In the genomic region with DNA sequence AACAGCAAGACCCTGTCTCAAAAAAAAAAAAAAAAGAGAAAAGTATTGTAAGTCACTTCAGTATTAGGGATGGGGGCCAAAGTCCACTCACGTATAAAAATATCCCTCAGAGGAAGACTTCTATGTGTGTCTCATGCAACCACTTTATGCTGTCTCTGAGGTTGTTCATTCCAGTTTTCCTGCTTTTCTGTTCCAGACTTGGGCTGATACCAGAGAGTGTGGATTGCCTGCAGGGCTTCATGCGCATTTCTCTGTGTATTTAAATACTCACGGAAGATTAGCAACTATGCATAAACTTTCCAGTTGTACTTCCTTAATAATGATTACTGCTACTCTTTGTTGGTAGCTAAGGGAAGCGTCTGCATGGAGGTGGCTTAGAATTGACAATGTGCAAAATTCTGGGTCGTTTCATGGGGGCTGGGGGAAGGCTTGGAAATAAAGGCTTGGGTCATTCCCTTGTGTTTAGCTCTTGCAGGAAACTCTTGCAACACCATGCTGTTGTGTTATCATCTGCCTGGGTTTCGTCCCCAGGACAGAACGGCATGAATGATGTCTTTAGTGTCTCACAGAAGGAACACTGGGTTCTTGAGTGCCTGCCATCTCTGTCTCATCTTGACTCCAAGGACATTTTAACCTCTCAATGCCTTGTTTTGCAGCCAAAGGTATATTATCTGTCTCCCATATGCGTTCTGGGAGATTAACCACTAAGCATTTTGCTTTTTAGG, we compare ENCODE assay signal across 22 cellular contexts. TPM values are rescaled to one million over a fixed set of nuclear protein-coding genes. Genes with fewer than 3 reads are reported as not detected.
DNase-seq lines count a peak whose midpoint lies in the region; ATAC-seq, FAIRE-seq and TF ChIP-seq lines count a peak whose summit lies in the region.
"Had no signal": no experiment of that assay in that cellular context is flagged by ENCODE, and none has a peak within 500 bp of the region (broad histone marks: within the 10 kb centered on the region; RNA-seq: fewer than 3 reads in every experiment).

No MANE protein-coding gene starts in this region.

- ATAC-seq in left ventricle myocardium superior (peak; percentile 52), gastrocnemius medialis (peak; percentile 88 to 89)
- ATAC-seq in CD8-positive, alpha-beta T cell = no peak
- ATAC-seq: activated CD8-positive, alpha-beta T cell treated with anti-CD3 and anti-CD28 coated beads, Interleukin-2, amount 10 ng/mL, durations not matched to agents 7 days and 5 days; activated T-cell treated with anti-CD3 and anti-CD28 coated beads, Interleukin-2, amount 50 U/mL, for 4 hours; T-helper 17 cell had no signal

- peak in 1 of 2 donors; percentile 15 for TF ChIP-seq POLR2A in gastrocnemius medialis (IDR thresholded peaks at IDR 0.05)

- no peak overlapping the region for H2AFZ ChIP-seq in GM23248

- H4K20me1 ChIP-seq in GM23248 (ENCODE audit: insufficient read depth) = no peaks in the 10 kb centered on the region

- POLR2A ChIA-PET in CD8-positive, alpha-beta T cell (lab: Charles Lee) = no interaction called here

- H3K36me3 Mint-ChIP-seq in CD8-positive, alpha-beta T cell = no peaks in the 10 kb centered on the region
- H3K36me3 Mint-ChIP-seq: activated naive CD4-positive, alpha-beta T cell treated with anti-CD3 and anti-CD28 coated beads, Interleukin-2, amount 50 U/mL, for 24 hours; IgD-negative memory B cell had no signal

- WGBS in GM23248 (ENCODE audit: low coverage in 1 of 2, low lambda C conversion rate in 2 of 2, missing lambda C conversion rate in 2 of 2), 2 experiments = 17% methylated on average over 8 of the region's 8 CpGs

- no peaks in the 10 kb centered on the region for H3K9me3 Mint-ChIP-seq in CD8-positive, alpha-beta T cell

- H3K4me1 ChIP-seq in gastrocnemius medialis = peaks cover 72 to 82% of the 10 kb centered on the region in 2 donors
- H3K4me1 ChIP-seq in CD8-positive, alpha-beta T cell (ENCODE audit: insufficient read depth, low read length) = no peaks in the 10 kb centered on the region
- no peaks in the 10 kb centered on the region for H3K4me1 ChIP-seq in GM23248 (ENCODE audit: insufficient read depth)
- H3K4me1 ChIP-seq: uterus had no signal

- CTCF ChIA-PET in CD8-positive, alpha-beta T cell (lab: Charles Lee) = no interaction called here

- no peaks in the 10 kb centered on the region for H3K4me1 Mint-ChIP-seq in CD8-positive, alpha-beta T cell (ENCODE audit: low read depth)
- H3K4me1 Mint-ChIP-seq: activated B cell treated with CpG ODN at 0.5 μM for 24 hours; activated naive CD4-positive, alpha-beta T cell treated with anti-CD3 and anti-CD28 coated beads, Interleukin-2, amount 50 U/mL, for 24 hours; IgD-negative memory B cell; T-helper 17 cell had no signal

- peak; percentile 16 for FAIRE-seq in HTR-8/SVneo (lab: Jason Lieb, UNC)

- H3K36me3 ChIP-seq in gastrocnemius medialis (no peaks in the 10 kb centered on the region), GM23248 (ENCODE audit: low read depth) (no peaks in the 10 kb centered on the region)
- no peaks in the 10 kb centered on the region for H3K36me3 ChIP-seq in CD8-positive, alpha-beta T cell (ENCODE audit: insufficient read depth, low read length)
- H3K36me3 ChIP-seq: uterus had no signal

- intact Hi-C loops in left ventricle myocardium superior (cut with micrococcal nuclease) = no loop called here
- intact Hi-C loops in gastrocnemius medialis (cut with DNase I; ENCODE audit: low total_unique reads) = loop anchor here (1.0 kb wide), 1 partner anchor 144 kb away; no protein-coding TSS in a partner anchor
- intact Hi-C loops in CD8-positive, alpha-beta T cell (cut with DNase I, micrococcal nuclease) = no loop called here

- no peak overlapping the region for H3K4me2 ChIP-seq in GM23248 (ENCODE audit: unreplicated experiment)

- H3K27me3 Mint-ChIP-seq in CD8-positive, alpha-beta T cell (ENCODE audit: low read depth) = peaks cover 5% of the 10 kb centered on the region
- H3K27me3 Mint-ChIP-seq: activated B cell treated with CpG ODN at 0.5 μM for 24 hours, brain, IgD-negative memory B cell, T-helper 17 cell had no signal

- no peak overlapping the region for H3K9ac ChIP-seq in GM23248

- H3K79me2 ChIP-seq in GM23248 (ENCODE audit: insufficient read depth) = no peaks in the 10 kb centered on the region

- H3F3A ChIP-seq in GM23248 (ENCODE audit: insufficient read depth) = no peaks in the 10 kb centered on the region

- H3K4me3 Mint-ChIP-seq in CD8-positive, alpha-beta T cell = no peak overlapping the region
- H3K4me3 Mint-ChIP-seq: activated B cell treated with CpG ODN at 0.5 μM for 24 hours; activated CD8-positive, alpha-beta T cell treated with anti-CD3 and anti-CD28 coated beads, Interleukin-2, amount 10 ng/mL, durations not matched to agents 7 days and 5 days; activated naive CD4-positive, alpha-beta T cell treated with anti-CD3 and anti-CD28 coated beads, Interleukin-2, amount 50 U/mL, for 24 hours; activated T-cell treated with anti-CD3 and anti-CD28 coated beads, Interleukin-2, amount 50 U/mL, for 4 hours; brain; IgD-negative memory B cell; stimulated activated naive CD8-positive, alpha-beta T cell treated with anti-CD3 and anti-CD28 coated beads, Interleukin-15, Interleukin-2, amounts not matched to agents 100 ng/mL and 50 ng/mL, for 24 hours; T-helper 17 cell had no signal

- no peaks in the 10 kb centered on the region for H3K9me3 ChIP-seq in gastrocnemius medialis
- no peaks in the 10 kb centered on the region for H3K9me3 ChIP-seq in CD8-positive, alpha-beta T cell (ENCODE audit: low read length)
- H3K9me3 ChIP-seq in GM23248 (ENCODE audit: low read depth) = no peaks in the 10 kb centered on the region
- H3K9me3 ChIP-seq: uterus had no signal

- no peaks in the 10 kb centered on the region for H3K9me2 ChIP-seq in GM23248 (ENCODE audit: insufficient read depth)

- no peak overlapping the region for H3K4me3 ChIP-seq in cardiac fibroblast (replicated peaks in 1 of 2; ENCODE audit: low read depth in 2 of 2, low read length in 2 of 2)
- H3K4me3 ChIP-seq in gastrocnemius medialis = peak overlapping the region; percentile 2 to 33 (median 24)
- no peak overlapping the region for H3K4me3 ChIP-seq in CD8-positive, alpha-beta T cell (ENCODE audit: low read depth, low read length)
- no peak overlapping the region for H3K4me3 ChIP-seq in GM23248
- H3K4me3 ChIP-seq: uterus had no signal

- no peak overlapping the region for H3K27ac Mint-ChIP-seq in CD8-positive, alpha-beta T cell
- H3K27ac Mint-ChIP-seq: activated B cell treated with CpG ODN at 0.5 μM for 24 hours; activated CD8-positive, alpha-beta T cell treated with anti-CD3 and anti-CD28 coated beads, Interleukin-2, amount 10 ng/mL, durations not matched to agents 7 days and 5 days; activated naive CD4-positive, alpha-beta T cell treated with anti-CD3 and anti-CD28 coated beads, Interleukin-2, amount 50 U/mL, for 24 hours; brain; IgD-negative memory B cell; stimulated activated naive CD8-positive, alpha-beta T cell treated with anti-CD3 and anti-CD28 coated beads, Interleukin-15, Interleukin-2, amounts not matched to agents 100 ng/mL and 50 ng/mL, for 24 hours; T-helper 17 cell had no signal

- no peak for TF ChIP-seq CTCF in cardiac fibroblast (IDR thresholded peaks at IDR 0.05; ENCODE audit: low read depth, low read length)
- TF ChIP-seq CTCF in gastrocnemius medialis (IDR thresholded peaks at IDR 0.05 in 4 of 5, conservative IDR thresholded peaks at IDR 0.05 in 1 of 5) = no peak
- TF ChIP-seq CTCF in CD8-positive, alpha-beta T cell (IDR thresholded peaks at IDR 0.05) = no peak

- DNase-seq in HTR-8/SVneo (ENCODE audit: insufficient read length, low spot score) (no peak), cardiac fibroblast (ENCODE audit: low read depth in 2 of 2) (peak; percentile 26 to 27), left ventricle myocardium superior (no peak), gastrocnemius medialis (peak; percentile 96), NCI-H2081 treated with DMSO at 0.1 percent for 48 hours (lab: John Stamatoyannopoulos, UW) (no peak), GM23248 (no peak), midbrain (lab: John Stamatoyannopoulos, UW) (no peak)
- DNase-seq in CD8-positive, alpha-beta T cell = no peak
- DNase-seq: activated B cell treated with CpG ODN at 0.5 μM for 24 hours; activated CD8-positive, alpha-beta T cell treated with anti-CD3 and anti-CD28 coated beads, Interleukin-2, amount 10 ng/mL, durations not matched to agents 7 days and 5 days; activated T-cell treated with anti-CD3 and anti-CD28 coated beads, Interleukin-2, amount 50 U/mL, for 4 hours; HCEC 1CT; hippocampal formation; NCI-H2081; nucleus accumbens; stimulated activated CD4-positive, alpha-beta T cell treated with anti-CD3 and anti-CD28 coated beads, Interleukin-1b, Interleukin-23, amount 100 ng/mL, for 48 hours; T-helper 17 cell had no signal

- in situ Hi-C loops in gastrocnemius medialis (cut with MboI; ENCODE audit: low sequenced_read_pairs in 4 of 4) = no loop called here
- in situ Hi-C loops in GM23248 (cut with MboI) = no loop called here

- H3K27ac ChIP-seq in gastrocnemius medialis (peak overlapping the region; percentile 94 to 98 (median 96)), GM23248 (no peak overlapping the region)
- no peak overlapping the region for H3K27ac ChIP-seq in CD8-positive, alpha-beta T cell (ENCODE audit: low read depth, low read length)
- H3K27ac ChIP-seq: uterus had no signal

- H3K27me3 ChIP-seq in gastrocnemius medialis = no peaks in the 10 kb centered on the region
- no peaks in the 10 kb centered on the region for H3K27me3 ChIP-seq in CD8-positive, alpha-beta T cell (ENCODE audit: insufficient read depth, low read length)
- no peaks in the 10 kb centered on the region for H3K27me3 ChIP-seq in GM23248 (replicated peaks; ENCODE audit: insufficient read depth)
- H3K27me3 ChIP-seq: uterus had no signal

RNA-seq across cellular contexts. Expression of a gene that starts 54.2 kb away (rescaled TPM):
- total RNA-seq in left ventricle myocardium superior = 46.6 TPM
- total RNA-seq in gastrocnemius medialis = 100 to 1,000 TPM; 152 to 266 (median 155) TPM
- under 1 TPM in 1 of 2 experiments, not detected in 1; 0.22 TPM for total RNA-seq in CD8-positive, alpha-beta T cell
- total RNA-seq in GM23248 (2014; rRNA removed; shearing (Covaris generic)) = 4.7 and 5.4 TPM in 2 replicates
- polyA plus RNA-seq in GM23248 (2016; fragmentation: Nextera tagmentation; extraction: Ambion mirVana) = 6.9 and 8.1 TPM in 2 replicates
- total RNA-seq: activated CD8-positive, alpha-beta T cell treated with anti-CD3 and anti-CD28 coated beads, Interleukin-2, amount 10 ng/mL, durations not matched to agents 7 days and 5 days had no signal
- polyA plus RNA-seq: IgD-negative memory B cell had no signal

Comparison
In these comparisons a context has a peak if more than half of its experiments do, and no peak if none do; other contexts are left out.
1. DNase-seq: peak in cardiac fibroblast (2 of 2) and gastrocnemius medialis (2 of 2); none in HTR-8/SVneo (single experiment), left ventricle myocardium superior (single experiment), CD8-positive, alpha-beta T cell (0 of 7), NCI-H2081 treated with DMSO at 0.1 percent for 48 hours (single experiment), GM23248 (single experiment) and midbrain (single experiment).
2. H3K4me3 ChIP-seq: peak in gastrocnemius medialis (4 of 4); none in cardiac fibroblast (0 of 2), CD8-positive, alpha-beta T cell (single experiment) and GM23248 (single experiment).
3. H3K27ac ChIP-seq: peak in gastrocnemius medialis (4 of 4); none in CD8-positive, alpha-beta T cell (single experiment) and GM23248 (single experiment).